1 cellular context compared by ENCODE assay signal in genomic region chr7:138481447-138482380, GRCh38.
TF ChIP-seq lines count a peak whose summit lies in the region.

No MANE protein-coding gene starts in this region.

TF ChIP-seq in GM12878, 131 proteins besides CTCF, POLR2A, EP300 and RAD21:
- TF ChIP-seq E2F8 (IDR thresholded peaks at IDR 0.05; ENCODE audit: low read depth, partially characterized antibody), result no peak
- no peak for TF ChIP-seq REST (IDR thresholded peaks at IDR 0.05; ENCODE audit: low read depth, low read length)
- no peak for TF ChIP-seq SREBF1 (IDR thresholded peaks at IDR 0.05; ENCODE audit: low read length)
- no peak for TF ChIP-seq CUX1 (IDR thresholded peaks at IDR 0.05; ENCODE audit: insufficient replicate concordance, low read depth, low read length)
- TF ChIP-seq SMC3 (IDR thresholded peaks at IDR 0.05; ENCODE audit: borderline replicate concordance, low read length), result no peak
- no peak for TF ChIP-seq STAT1 (conservative IDR thresholded peaks at IDR 0.05)
- TF ChIP-seq NRF1 (conservative IDR thresholded peaks at IDR 0.05; ENCODE audit: low read depth, low read length), result no peak
- no peak for TF ChIP-seq SMARCA5 (IDR thresholded peaks at IDR 0.05)
- no peak for TF ChIP-seq CREB1 (IDR thresholded peaks at IDR 0.05; ENCODE audit: low read depth)
- TF ChIP-seq HCFC1 (IDR thresholded peaks at IDR 0.05; ENCODE audit: low read length), result no peak
- no peak for TF ChIP-seq PRDM15 (CRISPR knock-in tag; IDR thresholded peaks at IDR 0.05)
